Comparison of ENCODE assay signal across 9 cellular contexts in genomic region chr17:81400939-81401726, GRCh38. TPM values are rescaled to one million over a fixed set of nuclear protein-coding genes. Genes with fewer than 3 reads are reported as not detected.
DNase-seq lines count a peak whose midpoint lies in the region; ATAC-seq, FAIRE-seq and TF ChIP-seq lines count a peak whose summit lies in the region.
"Had no signal": no experiment of that assay in that cellular context is flagged by ENCODE, and none has a peak within 500 bp of the region (broad histone marks: within the 10 kb centered on the region; RNA-seq: fewer than 3 reads in every experiment).

No MANE protein-coding gene starts in this region.

- H3K36me3 ChIP-seq in HUES48 (ENCODE audit: control insufficient read depth, insufficient read depth, low read length): no peaks in the 10 kb centered on the region
- H3K36me3 ChIP-seq in K562 (ENCODE audit: control insufficient read depth, insufficient read depth, low read length): peaks cover 29% of the 10 kb centered on the region; the same call in 2 of the 3 replicates
- H3K36me3 ChIP-seq in kidney epithelial cell (ENCODE audit: control insufficient read depth, insufficient read depth, low read length): no peaks in the 10 kb centered on the region
- H3K36me3 ChIP-seq in stomach: no peaks in the 10 kb centered on the region

- no peaks in the 10 kb centered on the region for H3K9me1 ChIP-seq in K562 (ENCODE audit: control insufficient read depth, insufficient read depth, low read length)

- DNase-seq in K562 (ENCODE audit: extremely low read depth in 1 of 4, low spot score in 3 of 4): no peak
- DNase-seq in kidney epithelial cell (ENCODE audit: low read depth): no peak
- DNase-seq in stomach: no peak
- DNase-seq in NCI-H2196 treated with DMSO at 0.1 percent for 48 hours (lab: John Stamatoyannopoulos, UW; ENCODE audit: unreplicated experiment): no peak
- no peak for DNase-seq in NCI-H510A treated with DMSO at 0.1 percent for 48 hours (lab: John Stamatoyannopoulos, UW)
- DNase-seq: stimulated activated CD4-positive, alpha-beta T cell treated with anti-CD3 and anti-CD28 coated beads, Interleukin-1b, Interleukin-23, amount 100 ng/mL, for 48 hours had no signal

- no peak for TF ChIP-seq EP300 in K562 (IDR thresholded peaks at IDR 0.05; ENCODE audit: low read length)
- no peak for TF ChIP-seq EP300 in stomach (IDR thresholded peaks at IDR 0.05)

- no peak for TF ChIP-seq POLR2A in K562 (conservative IDR thresholded peaks at IDR 0.05)
- TF ChIP-seq POLR2A in stomach (IDR thresholded peaks at IDR 0.05): no peak

- WGBS in K562 (ENCODE audit: insufficient coverage, low coverage, missing lambda C conversion rate): 26% methylated on average over 15 of the region's 21 CpGs
- WGBS in stomach, 5 donors: 41 to 70% (median 54%) methylated on average over 21 of the region's 21 CpGs

- H3K4me1 ChIP-seq in HUES48 (ENCODE audit: control insufficient read depth, insufficient read depth, low read length): peaks cover 41% of the 10 kb centered on the region
- H3K4me1 ChIP-seq in K562 (replicated peaks in 1 of 2; ENCODE audit: control insufficient read depth in 2 of 2, insufficient read depth in 2 of 2, low read length in 2 of 2): peaks cover 22 to 78% of the 10 kb centered on the region in 2 experiments
- H3K4me1 ChIP-seq in stomach: peaks cover 48 to 78% (median 64%) of the 10 kb centered on the region in 4 donors

- H3K79me2 ChIP-seq in K562 (ENCODE audit: control insufficient read depth, insufficient read depth, low read length): peaks cover 53% of the 10 kb centered on the region

- H3K27ac ChIP-seq in HUES48 (ENCODE audit: low read depth, low read length) (no peak overlapping the region), K562 (ENCODE audit: extremely low read depth, low read depth, low read length) (peak overlapping the region; percentile 94), stomach (peak overlapping the region; percentile 88 to 99 (median 95))

- no peak for TF ChIP-seq CTCF in K562 (IDR thresholded peaks at IDR 0.05 in 2 of 3, conservative IDR thresholded peaks at IDR 0.05 in 1 of 3; ENCODE audit: insufficient read depth in 2 of 3, low read depth in 1 of 3, low read length in 3 of 3)
- no peak for TF ChIP-seq CTCF in kidney epithelial cell (IDR thresholded peaks at IDR 0.05; ENCODE audit: insufficient read depth, low read length, poor library complexity, severe bottlenecking)
- no peak for TF ChIP-seq CTCF in stomach (IDR thresholded peaks at IDR 0.05)

- POLR2A ChIA-PET in K562 (lab: Yijun Ruan, JAX): interaction anchor here (0.6 to 2.0 kb wide), 9 partner anchors 29 to 235 kb away, joined by 3 to 8 read pairs (median 5); no protein-coding TSS in a partner anchor

- in situ Hi-C loops in K562 (cut with MboI): no loop called here

- H4K20me1 ChIP-seq in K562 (replicated peaks; ENCODE audit: control insufficient read depth, insufficient read depth, low read length): 0 out of 2 replicates have a peak, but pooled peaks cover 3% of the 10 kb centered on the region

- H2AFZ ChIP-seq in K562 (ENCODE audit: low read depth, low read length): peak overlapping the region; percentile 76; the same call in 1 of the 2 replicates

- TF ChIP-seq RAD21 in K562 (CRISPR knock-in tag; conservative IDR thresholded peaks at IDR 0.05 in 1 of 2, IDR thresholded peaks at IDR 0.05 in 1 of 2): no peak

- H3K4me3 ChIP-seq in HUES48 (ENCODE audit: low read depth, low read length) (peak overlapping the region; percentile 59), K562 (peak overlapping the region; percentile 84), kidney epithelial cell (ENCODE audit: low read depth, low read length) (peak overlapping the region; percentile 54), stomach (peak overlapping the region; percentile 71 to 79 (median 76))

- intact Hi-C loops in K562 (cut with micrococcal nuclease) (no loop called here), stomach (cut with DNase I; ENCODE audit: low total_unique reads) (loop anchor here (10.0 kb wide), 1 partner anchor 84 kb away; no protein-coding TSS in a partner anchor)

- H3K27me3 ChIP-seq in HUES48 (ENCODE audit: control insufficient read depth, insufficient read depth, low read length) (peaks cover 64% of the 10 kb centered on the region), K562 (ENCODE audit: control insufficient read depth in 2 of 2, insufficient read depth in 2 of 2, low read length in 2 of 2) (no peaks in the 10 kb centered on the region), kidney epithelial cell (ENCODE audit: control insufficient read depth, insufficient read depth, low read length) (no peaks in the 10 kb centered on the region), stomach (peaks cover 0 to 45% (median 18%) of the 10 kb centered on the region in 3 donors)

- TSS peak; percentile 45 for BruUV-seq in K562 (replicated peaks; lab: Mats Ljungman, UMichigan)

- H3K4me2 ChIP-seq in K562 (ENCODE audit: insufficient read depth, low read length): peak overlapping the region; percentile 88

- no peaks in the 10 kb centered on the region for H3K9me3 ChIP-seq in HUES48 (ENCODE audit: control insufficient read depth, insufficient read depth, low read length)
- H3K9me3 ChIP-seq in K562 (replicated peaks; ENCODE audit: control insufficient read depth, insufficient read depth, low read depth, low read length): no peaks in the 10 kb centered on the region
- no peaks in the 10 kb centered on the region for H3K9me3 ChIP-seq in stomach

- CTCF ChIA-PET in K562 (lab: Yijun Ruan, JAX; ENCODE audit: low intra/inter-chr PET ratio): no interaction called here

- no peak for FAIRE-seq in K562 (lab: Jason Lieb, UNC)

- ATAC-seq in K562 (no peak), HG03039 (IDR thresholded peaks at IDR 0.05; ENCODE audit: unreplicated experiment) (no peak), HG03159 (IDR thresholded peaks at IDR 0.05; ENCODE audit: unreplicated experiment) (no peak)

- H3K9ac ChIP-seq in HUES48 (ENCODE audit: low read depth, low read length) (no peak overlapping the region), K562 (ENCODE audit: insufficient read depth in 1 of 2, low read depth in 2 of 2, low read length in 2 of 2) (peak overlapping the region; percentile 70 to 96)

TF ChIP-seq in K562, 482 proteins besides CTCF, POLR2A, EP300 and RAD21:
- TF ChIP-seq MTA3 (IDR thresholded peaks at IDR 0.05; ENCODE audit: borderline replicate concordance): 0 out of 2 replicates have a peak, but pooled peaks have one; percentile 1
- TF ChIP-seq BRF2 (IDR thresholded peaks at IDR 0.05; ENCODE audit: borderline replicate concordance, insufficient read depth, insufficient read length): no peak
- TF ChIP-seq NR2C1 (IDR thresholded peaks at IDR 0.05): no peak
- 0 out of 2 replicates have a peak, but pooled peaks have one; percentile 39 for TF ChIP-seq NR2C1 (tag; IDR thresholded peaks at IDR 0.05)
- no peak for TF ChIP-seq ZNF224 (CRISPR knock-in tag; IDR thresholded peaks at IDR 0.05)
- no peak for TF ChIP-seq ELF1 (tag; IDR thresholded peaks at IDR 0.05)
- TF ChIP-seq KAT7 (CRISPR knock-in tag; IDR thresholded peaks at IDR 0.05; ENCODE audit: borderline replicate concordance): 0 out of 2 replicates have a peak, but pooled peaks have one; percentile 3
- no peak for TF ChIP-seq CREB1 (IDR thresholded peaks at IDR 0.05)
- TF ChIP-seq CREB1 (CRISPR knock-in tag; IDR thresholded peaks at IDR 0.05): 0 out of 2 replicates have a peak, but pooled peaks have one; percentile 6

RNA-seq across cellular contexts. Expression of gene BAHCC1, which starts 5.9 kb away (rescaled TPM):
- 32.5 and 87.9 TPM in 2 replicates for total RNA-seq in K562 (2011; cell fraction: chromatin; rRNA removed; ENCODE audit: low replicate concordance)
- total RNA-seq in K562 (2011; cell fraction: nucleolus; rRNA removed): 48.6 and 57.5 TPM in 2 replicates
- 39.0 and 40.6 TPM in 2 replicates for total RNA-seq in K562 (2011; cell fraction: nucleoplasm; rRNA removed)
- total RNA-seq in K562 (2014; rRNA removed) (11.1 and 13.9 TPM in 2 replicates), K562 (2014; rRNA removed; fragmentation: Illumina TruSeq; extraction: Trizol) (2.1 and 2.6 TPM in 2 replicates), K562 (2015; rRNA removed; fragmentation: Illumina TruSeq; extraction: Trizol) (5.0 and 6.5 TPM in 2 replicates), K562 (2021) (20.8 and 26.9 TPM in 2 replicates), kidney epithelial cell (6.6 and 15.1 TPM in 2 replicates), stomach (10 to 100 TPM in 4 of 5 donors, 1 to 10 TPM in 1; 8.6 to 56.2 (median 15.2) TPM)
- polyA plus RNA-seq in K562 (2011; rRNA removed) (4.4 and 11.8 TPM in 2 replicates), K562 (2014; fragmentation: Illumina TruSeq; extraction: Trizol) (5.5 and 6.8 TPM in 2 replicates), K562 (2014; fragmentation: Nextera tagmentation; extraction: Ambion mirVana) (under 1 TPM; 0.14 to 0.24 TPM), K562 (2014; rRNA removed) (17.2 and 23.3 TPM in 2 replicates), stomach (1 to 10 TPM; 4.9 to 6.6 (median 5.1) TPM)
- polyA plus RNA-seq in K562 (2011; cell fraction: cytosol; rRNA removed): 8.6 and 8.8 TPM in 2 replicates
- 112 and 139 TPM in 2 replicates for polyA plus RNA-seq in K562 (2011; cell fraction: nucleus; rRNA removed)
- 14.4 and 22.5 TPM in 2 replicates for polyA plus RNA-seq in K562 (2012)
- 0.72 and 2.7 TPM in 2 replicates for polyA minus RNA-seq in K562 (2011; rRNA and poly(A)+ RNA removed)
- 6.8 and 8.7 TPM in 2 replicates for polyA minus RNA-seq in K562 (2011; cell fraction: cytosol; rRNA and poly(A)+ RNA removed)
- 12.7 and 15.3 TPM in 2 replicates for polyA minus RNA-seq in K562 (2011; cell fraction: nucleus; rRNA and poly(A)+ RNA removed)
